ENCODE assay signal across 26 cellular contexts in genomic region chr2:167861574-167862193, GRCh38.
"Had no signal": no experiment of that assay in that cellular context is flagged by ENCODE, and none has a peak within 500 bp of the region (broad histone marks: within the 10 kb centered on the region; RNA-seq: fewer than 3 reads in every experiment).

No MANE protein-coding gene starts in this region.

- ATAC-seq: gastroesophageal sphincter, heart left ventricle, left ventricle myocardium superior, right lobe of liver, T-cell, upper lobe of right lung had no signal

- H3K36me3 Mint-ChIP-seq: activated naive CD4-positive, alpha-beta T cell treated with anti-CD3 and anti-CD28 coated beads, Interleukin-2, amount 50 U/mL, for 72 hours; T-cell had no signal

- H3K9me3 Mint-ChIP-seq: activated naive CD4-positive, alpha-beta T cell treated with anti-CD3 and anti-CD28 coated beads, Interleukin-2, amount 50 U/mL, for 72 hours; neural crest cell; stimulated activated naive CD8-positive, alpha-beta T cell treated with anti-CD3 and anti-CD28 coated beads, Interleukin-15, Interleukin-2, amounts not matched to agents 100 ng/mL and 50 ng/mL, for 24 hours; T-helper 2 cell treated with Interferon-gamma antibody and Interleukin-4, amounts not matched to agents 5 μg/mL and 100 μg/mL, for 36 hours had no signal

- H3K9me3 ChIP-seq: ascending aorta, esophagus squamous epithelium, gastroesophageal sphincter, heart left ventricle, right lobe of liver, thyroid gland, upper lobe of right lung had no signal

- H3K27me3 ChIP-seq: ascending aorta, brain microvascular endothelial cell, esophagus squamous epithelium, gastroesophageal sphincter, heart left ventricle, right lobe of liver, thyroid gland, upper lobe of right lung had no signal

- H3K27ac ChIP-seq: ascending aorta, brain microvascular endothelial cell, esophagus squamous epithelium, gastroesophageal sphincter, heart left ventricle, right lobe of liver, skin epidermis, thyroid gland, upper lobe of right lung, VCaP had no signal

- H3K27ac Mint-ChIP-seq: activated naive CD4-positive, alpha-beta T cell treated with anti-CD3 and anti-CD28 coated beads, Interleukin-2, amount 50 U/mL, for 72 hours; stimulated activated naive CD8-positive, alpha-beta T cell treated with anti-CD3 and anti-CD28 coated beads, Interleukin-15, Interleukin-2, amounts not matched to agents 100 ng/mL and 50 ng/mL, for 24 hours; T-cell; T-helper 2 cell treated with Interferon-gamma antibody and Interleukin-4, amounts not matched to agents 5 μg/mL and 100 μg/mL, for 36 hours had no signal

- H3K4me1 ChIP-seq: ascending aorta, esophagus squamous epithelium, heart left ventricle, right lobe of liver, thyroid gland, upper lobe of right lung had no signal

- H3K4me3 ChIP-seq: ascending aorta, esophagus squamous epithelium, gastroesophageal sphincter, heart left ventricle, right lobe of liver, skin epidermis, thyroid gland, upper lobe of right lung had no signal

- H3K4me3 Mint-ChIP-seq: neural crest cell; stimulated activated naive CD8-positive, alpha-beta T cell treated with anti-CD3 and anti-CD28 coated beads, Interleukin-15, Interleukin-2, amounts not matched to agents 100 ng/mL and 50 ng/mL, for 24 hours; T-cell; T-helper 2 cell treated with Interferon-gamma antibody and Interleukin-4, amounts not matched to agents 5 μg/mL and 100 μg/mL, for 36 hours had no signal

- DNase-seq: activated CD4-positive, alpha-beta T cell treated with anti-CD3 and anti-CD28 coated beads for 1 hour; activated T-cell treated with anti-CD3 and anti-CD28 coated beads, Interleukin-2, amount 50 U/mL, for 1 hour; brain microvascular endothelial cell; caudate nucleus; effector memory CD4-positive, alpha-beta T cell; esophagus squamous epithelium; heart left ventricle; left ventricle myocardium superior; mammary epithelial cell; occipital lobe; right lobe of liver; stimulated activated CD4-positive, alpha-beta T cell treated with anti-CD3 and anti-CD28 coated beads, Interleukin-1b, Interleukin-23, amount 100 ng/mL, for 48 hours; substantia nigra; T-cell; thyroid gland; upper lobe of right lung had no signal

- H3K36me3 ChIP-seq: ascending aorta, brain microvascular endothelial cell, esophagus squamous epithelium, gastroesophageal sphincter, heart left ventricle, right lobe of liver, thyroid gland, upper lobe of right lung had no signal

- FAIRE-seq: colon, islet of Langerhans had no signal

- H3K4me1 Mint-ChIP-seq: T-cell had no signal
